Comparison of ENCODE assay signal across 6 cellular contexts in genomic region chr12:6970096-6970527, GRCh38. TPM values are rescaled to one million over a fixed set of nuclear protein-coding genes. Genes with fewer than 3 reads are reported as not detected.
DNase-seq lines count a peak whose midpoint lies in the region; ATAC-seq and TF ChIP-seq lines count a peak whose summit lies in the region.

No MANE protein-coding gene starts in this region.

- peak overlapping the region; percentile 67 for H3K4me2 ChIP-seq in Karpas-422 (ENCODE audit: low read depth, low read length, poor library complexity, severe bottlenecking)

- no peak for TF ChIP-seq CTCF in esophagus squamous epithelium (IDR thresholded peaks at IDR 0.05)

- DNase-seq in Karpas-422, result peak; percentile 62
- no peak for DNase-seq in esophagus squamous epithelium (lab: John Stamatoyannopoulos, UW)
- DNase-seq in NCI-H2107 (lab: John Stamatoyannopoulos, UW), result no peak

- H3K79me2 ChIP-seq in Karpas-422 (ENCODE audit: low read length), result peaks cover 50% of the 10 kb centered on the region

- no peaks in the 10 kb centered on the region for H3K9me3 ChIP-seq in Karpas-422 (ENCODE audit: low read length)
- H3K9me3 ChIP-seq in esophagus squamous epithelium, result no peaks in the 10 kb centered on the region

- peak overlapping the region; percentile 99 for H3K9ac ChIP-seq in Karpas-422 (ENCODE audit: low read length)

- no peaks in the 10 kb centered on the region for H3K27me3 Mint-ChIP-seq in stimulated activated naive CD8-positive, alpha-beta T cell treated with anti-CD3 and anti-CD28 coated beads, Interleukin-15, Interleukin-2, amounts not matched to agents 100 ng/mL and 50 ng/mL, for 24 hours

- intact Hi-C loops in esophagus squamous epithelium (cut with DNase I), result no loop called here

- H3K27me3 ChIP-seq in Karpas-422 (ENCODE audit: low read length) (no peaks in the 10 kb centered on the region), esophagus squamous epithelium (no peaks in the 10 kb centered on the region)

- H3K4me3 ChIP-seq in Karpas-422 (ENCODE audit: low read length) (peak overlapping the region; percentile 95), esophagus squamous epithelium (peak overlapping the region; percentile 40 to 96 (median 80))

- H3K36me3 Mint-ChIP-seq in stimulated activated naive CD8-positive, alpha-beta T cell treated with anti-CD3 and anti-CD28 coated beads, Interleukin-15, Interleukin-2, amounts not matched to agents 100 ng/mL and 50 ng/mL, for 24 hours (ENCODE audit: low read depth), result peaks cover 89% of the 10 kb centered on the region

- H3K36me3 ChIP-seq in Karpas-422 (ENCODE audit: insufficient read depth, low read length) (peaks cover 48% of the 10 kb centered on the region), esophagus squamous epithelium (peaks cover 27 to 62% (median 28%) of the 10 kb centered on the region in 3 donors)

- H3K9me2 ChIP-seq in Karpas-422 (replicated peaks; ENCODE audit: insufficient read depth, low read length), result no peaks in the 10 kb centered on the region

- H2AFZ ChIP-seq in Karpas-422 (ENCODE audit: low read length), result no peak overlapping the region

- H3K4me1 Mint-ChIP-seq in stimulated activated naive CD8-positive, alpha-beta T cell treated with anti-CD3 and anti-CD28 coated beads, Interleukin-15, Interleukin-2, amounts not matched to agents 100 ng/mL and 50 ng/mL, for 24 hours (ENCODE audit: low read depth), result peaks cover 76% of the 10 kb centered on the region

- no peak for TF ChIP-seq POLR2A in esophagus squamous epithelium (IDR thresholded peaks at IDR 0.05)

- H3K27ac ChIP-seq in Karpas-422 (ENCODE audit: low read length) (peak overlapping the region; percentile 86), esophagus squamous epithelium (peak overlapping the region; percentile 92 to 96 (median 94))

- H3K9me3 Mint-ChIP-seq in stimulated activated naive CD8-positive, alpha-beta T cell treated with anti-CD3 and anti-CD28 coated beads, Interleukin-15, Interleukin-2, amounts not matched to agents 100 ng/mL and 50 ng/mL, for 24 hours, result no peaks in the 10 kb centered on the region

- H3K4me3 Mint-ChIP-seq in stimulated activated naive CD8-positive, alpha-beta T cell treated with anti-CD3 and anti-CD28 coated beads, Interleukin-15, Interleukin-2, amounts not matched to agents 100 ng/mL and 50 ng/mL, for 24 hours, result peak overlapping the region; percentile 100

- H4K20me1 ChIP-seq in Karpas-422 (ENCODE audit: insufficient read depth, low read depth, low read length), result 0 out of 2 replicates have a peak, but pooled peaks cover 5% of the 10 kb centered on the region

- H3K4me1 ChIP-seq in Karpas-422 (ENCODE audit: low read length) (peaks cover 64% of the 10 kb centered on the region), esophagus squamous epithelium (peaks cover 19 to 73% (median 33%) of the 10 kb centered on the region in 3 donors)

- ATAC-seq in GM18861 (IDR thresholded peaks at IDR 0.05; ENCODE audit: unreplicated experiment) (peak; percentile 28), GM18498 (IDR thresholded peaks at IDR 0.05; ENCODE audit: unreplicated experiment) (no peak)

- WGBS in esophagus squamous epithelium, 2 donors, result 0% methylated on average over 5 to 9 of the region's 31 CpGs

- H3K27ac Mint-ChIP-seq in stimulated activated naive CD8-positive, alpha-beta T cell treated with anti-CD3 and anti-CD28 coated beads, Interleukin-15, Interleukin-2, amounts not matched to agents 100 ng/mL and 50 ng/mL, for 24 hours, result peak overlapping the region; percentile 100

RNA-seq across cellular contexts. Expression of gene PHB2, which starts 0.4 kb away (rescaled TPM):
- total RNA-seq in Karpas-422 (2014; rRNA removed; shearing (Covaris generic); ENCODE audit: low replicate concordance), result 353 and 644 TPM in 2 replicates
- 100 to 1,000 TPM; 127 to 259 (median 241) TPM for total RNA-seq in esophagus squamous epithelium

RNA-seq across cellular contexts. Expression of gene EMG1, which starts 0.6 kb away (rescaled TPM):
- total RNA-seq in Karpas-422 (2014; rRNA removed; shearing (Covaris generic); ENCODE audit: low replicate concordance), result 56.6 and 71.1 TPM in 2 replicates
- 10 to 100 TPM; 16.1 to 39.5 (median 36.2) TPM for total RNA-seq in esophagus squamous epithelium

RNA-seq across cellular contexts. Expression of gene PTPN6, which starts 19.0 kb away (rescaled TPM):
- 411 and 673 TPM in 2 replicates for total RNA-seq in Karpas-422 (2014; rRNA removed; shearing (Covaris generic); ENCODE audit: low replicate concordance)
- 10 to 100 TPM; 11.0 to 29.7 (median 21.5) TPM for total RNA-seq in esophagus squamous epithelium

RNA-seq across cellular contexts. Expression of gene C12orf57, which starts 26.3 kb away (rescaled TPM):
- 264 and 402 TPM in 2 replicates for total RNA-seq in Karpas-422 (2014; rRNA removed; shearing (Covaris generic); ENCODE audit: low replicate concordance)
- 100 to 1,000 TPM; 110 to 377 (median 156) TPM for total RNA-seq in esophagus squamous epithelium

RNA-seq across cellular contexts. Expression of gene RNU7-1, which starts 26.5 kb away (rescaled TPM):
- total RNA-seq in Karpas-422 (2014; rRNA removed; shearing (Covaris generic); ENCODE audit: low replicate concordance), result not detected in 2 replicates
- not detected for total RNA-seq in esophagus squamous epithelium

Comparison
In these comparisons a context has a peak if more than half of its experiments do, and no peak if none do; other contexts are left out.
1. RNA of gene PTPN6, which starts 19.0 kb away (total RNA-seq): 411 to 673 TPM in Karpas-422; 11.0 to 29.7 TPM in esophagus squamous epithelium; every median in the first group is over 10 times any median in the second.